Comparison of ENCODE assay signal across 1 cellular context in the genomic region with DNA sequence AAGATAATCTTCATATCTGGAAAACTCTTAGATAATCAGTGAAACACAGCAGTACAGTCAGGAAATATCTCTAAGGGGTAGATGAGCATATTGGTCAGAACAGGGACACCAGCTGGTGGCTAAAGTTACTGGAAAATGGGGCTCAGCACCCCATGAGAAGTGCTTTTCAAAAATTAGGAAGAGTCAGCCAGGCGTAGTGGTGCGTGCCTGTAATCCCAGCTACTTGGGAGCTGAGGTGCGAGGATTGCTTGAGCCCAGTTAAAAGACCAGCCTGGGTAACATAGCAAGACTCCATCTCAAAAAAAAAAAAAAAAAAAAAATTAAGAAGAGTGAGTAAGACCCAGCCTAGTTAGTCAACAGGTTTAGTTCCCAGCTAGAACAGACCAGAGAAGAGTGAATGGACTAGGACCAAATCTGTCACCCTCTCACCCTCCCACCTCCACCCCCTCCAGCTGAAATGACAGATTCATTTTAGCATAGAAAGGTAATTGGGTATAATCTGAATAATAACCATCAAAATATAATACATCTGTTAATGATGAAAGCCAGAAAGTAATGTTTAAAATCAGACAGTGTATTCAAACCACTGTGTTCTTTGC.
TF ChIP-seq lines count a peak whose summit lies in the region.

No MANE protein-coding gene starts in this region.

TF ChIP-seq in GM12878, 131 proteins besides CTCF, POLR2A, EP300 and RAD21 (continued from another document):
- TF ChIP-seq, protein P1, sequence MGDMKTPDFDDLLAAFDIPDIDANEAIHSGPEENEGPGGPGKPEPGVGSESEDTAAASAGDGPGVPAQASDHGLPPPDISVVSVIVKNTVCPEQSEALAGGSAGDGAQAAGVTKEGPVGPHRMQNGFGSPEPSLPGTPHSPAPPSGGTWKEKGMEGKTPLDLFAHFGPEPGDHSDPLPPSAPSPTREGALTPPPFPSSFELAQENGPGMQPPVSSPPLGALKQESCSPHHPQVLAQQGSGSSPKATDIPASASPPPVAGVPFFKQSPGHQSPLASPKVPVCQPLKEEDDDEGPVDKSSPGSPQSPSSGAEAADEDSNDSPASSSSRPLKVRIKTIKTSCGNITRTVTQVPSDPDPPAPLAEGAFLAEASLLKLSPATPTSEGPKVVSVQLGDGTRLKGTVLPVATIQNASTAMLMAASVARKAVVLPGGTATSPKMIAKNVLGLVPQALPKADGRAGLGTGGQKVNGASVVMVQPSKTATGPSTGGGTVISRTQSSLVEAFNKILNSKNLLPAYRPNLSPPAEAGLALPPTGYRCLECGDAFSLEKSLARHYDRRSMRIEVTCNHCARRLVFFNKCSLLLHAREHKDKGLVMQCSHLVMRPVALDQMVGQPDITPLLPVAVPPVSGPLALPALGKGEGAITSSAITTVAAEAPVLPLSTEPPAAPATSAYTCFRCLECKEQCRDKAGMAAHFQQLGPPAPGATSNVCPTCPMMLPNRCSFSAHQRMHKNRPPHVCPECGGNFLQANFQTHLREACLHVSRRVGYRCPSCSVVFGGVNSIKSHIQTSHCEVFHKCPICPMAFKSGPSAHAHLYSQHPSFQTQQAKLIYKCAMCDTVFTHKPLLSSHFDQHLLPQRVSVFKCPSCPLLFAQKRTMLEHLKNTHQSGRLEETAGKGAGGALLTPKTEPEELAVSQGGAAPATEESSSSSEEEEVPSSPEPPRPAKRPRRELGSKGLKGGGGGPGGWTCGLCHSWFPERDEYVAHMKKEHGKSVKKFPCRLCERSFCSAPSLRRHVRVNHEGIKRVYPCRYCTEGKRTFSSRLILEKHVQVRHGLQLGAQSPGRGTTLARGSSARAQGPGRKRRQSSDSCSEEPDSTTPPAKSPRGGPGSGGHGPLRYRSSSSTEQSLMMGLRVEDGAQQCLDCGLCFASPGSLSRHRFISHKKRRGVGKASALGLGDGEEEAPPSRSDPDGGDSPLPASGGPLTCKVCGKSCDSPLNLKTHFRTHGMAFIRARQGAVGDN (IDR thresholded peaks at IDR 0.05): no peak
- TF ChIP-seq SIN3A (IDR thresholded peaks at IDR 0.05; ENCODE audit: low read depth, low read length) (no peak), FOXK2 (IDR thresholded peaks at IDR 0.05) (no peak)
- TF ChIP-seq, protein P2, sequence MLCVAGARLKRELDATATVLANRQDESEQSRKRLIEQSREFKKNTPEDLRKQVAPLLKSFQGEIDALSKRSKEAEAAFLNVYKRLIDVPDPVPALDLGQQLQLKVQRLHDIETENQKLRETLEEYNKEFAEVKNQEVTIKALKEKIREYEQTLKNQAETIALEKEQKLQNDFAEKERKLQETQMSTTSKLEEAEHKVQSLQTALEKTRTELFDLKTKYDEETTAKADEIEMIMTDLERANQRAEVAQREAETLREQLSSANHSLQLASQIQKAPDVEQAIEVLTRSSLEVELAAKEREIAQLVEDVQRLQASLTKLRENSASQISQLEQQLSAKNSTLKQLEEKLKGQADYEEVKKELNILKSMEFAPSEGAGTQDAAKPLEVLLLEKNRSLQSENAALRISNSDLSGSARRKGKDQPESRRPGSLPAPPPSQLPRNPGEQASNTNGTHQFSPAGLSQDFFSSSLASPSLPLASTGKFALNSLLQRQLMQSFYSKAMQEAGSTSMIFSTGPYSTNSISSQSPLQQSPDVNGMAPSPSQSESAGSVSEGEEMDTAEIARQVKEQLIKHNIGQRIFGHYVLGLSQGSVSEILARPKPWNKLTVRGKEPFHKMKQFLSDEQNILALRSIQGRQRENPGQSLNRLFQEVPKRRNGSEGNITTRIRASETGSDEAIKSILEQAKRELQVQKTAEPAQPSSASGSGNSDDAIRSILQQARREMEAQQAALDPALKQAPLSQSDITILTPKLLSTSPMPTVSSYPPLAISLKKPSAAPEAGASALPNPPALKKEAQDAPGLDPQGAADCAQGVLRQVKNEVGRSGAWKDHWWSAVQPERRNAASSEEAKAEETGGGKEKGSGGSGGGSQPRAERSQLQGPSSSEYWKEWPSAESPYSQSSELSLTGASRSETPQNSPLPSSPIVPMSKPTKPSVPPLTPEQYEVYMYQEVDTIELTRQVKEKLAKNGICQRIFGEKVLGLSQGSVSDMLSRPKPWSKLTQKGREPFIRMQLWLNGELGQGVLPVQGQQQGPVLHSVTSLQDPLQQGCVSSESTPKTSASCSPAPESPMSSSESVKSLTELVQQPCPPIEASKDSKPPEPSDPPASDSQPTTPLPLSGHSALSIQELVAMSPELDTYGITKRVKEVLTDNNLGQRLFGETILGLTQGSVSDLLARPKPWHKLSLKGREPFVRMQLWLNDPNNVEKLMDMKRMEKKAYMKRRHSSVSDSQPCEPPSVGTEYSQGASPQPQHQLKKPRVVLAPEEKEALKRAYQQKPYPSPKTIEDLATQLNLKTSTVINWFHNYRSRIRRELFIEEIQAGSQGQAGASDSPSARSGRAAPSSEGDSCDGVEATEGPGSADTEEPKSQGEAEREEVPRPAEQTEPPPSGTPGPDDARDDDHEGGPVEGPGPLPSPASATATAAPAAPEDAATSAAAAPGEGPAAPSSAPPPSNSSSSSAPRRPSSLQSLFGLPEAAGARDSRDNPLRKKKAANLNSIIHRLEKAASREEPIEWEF (IDR thresholded peaks at IDR 0.05; ENCODE audit: insufficient replicate concordance, low read depth, low read length): no peak
